In the genomic region with DNA sequence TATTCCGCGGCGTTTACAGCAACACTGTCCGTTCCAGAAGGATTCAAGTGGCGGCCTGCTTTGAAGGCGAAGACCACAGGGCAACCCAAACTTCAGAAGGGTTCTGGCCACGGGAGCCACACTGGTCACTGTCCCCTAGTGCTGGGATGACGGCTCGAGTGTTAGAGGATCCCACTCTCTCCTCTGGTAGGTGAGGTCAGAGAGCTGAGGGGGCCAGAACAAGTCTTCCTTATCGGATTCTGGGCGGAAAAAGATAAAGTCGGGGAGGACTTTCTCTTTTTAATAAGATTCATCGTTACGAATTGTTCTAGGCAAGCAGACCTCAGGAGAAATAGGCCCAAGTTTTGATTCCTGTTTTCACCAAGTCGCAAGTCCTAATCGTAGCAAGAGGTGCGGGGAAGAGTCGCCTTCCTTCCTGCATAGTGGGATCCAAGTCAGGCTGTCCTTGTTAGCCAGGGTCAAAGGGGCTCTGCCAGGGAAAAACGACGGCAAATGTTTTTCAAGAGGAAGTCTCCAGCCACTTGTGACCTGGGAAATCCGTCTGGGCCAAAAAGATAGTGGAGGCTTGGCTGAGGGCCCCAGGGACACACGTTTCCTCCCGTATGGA, we compare ENCODE assay signal across 8 cellular contexts. TPM values are rescaled to one million over a fixed set of nuclear protein-coding genes. Genes with fewer than 3 reads are reported as not detected.
DNase-seq lines count a peak whose midpoint lies in the region; ATAC-seq and TF ChIP-seq lines count a peak whose summit lies in the region.

No MANE protein-coding gene starts in this region.

- H3K79me1 ChIP-seq in mesenchymal stem cell (replicated peaks; ENCODE audit: low read length, poor library complexity, severe bottlenecking) = peaks cover 5% of the 10 kb centered on the region

- H3K23ac ChIP-seq in mesenchymal stem cell (ENCODE audit: low read length in 2 of 2) = no peak overlapping the region

- peak overlapping the region; percentile 96 for H2BK15ac ChIP-seq in mesenchymal stem cell (ENCODE audit: low read depth, poor library complexity, severe bottlenecking)

- H3K27ac ChIP-seq in RWPE1 (peak overlapping the region; percentile 94), cingulate gyrus (ENCODE audit: low read depth, low read length) (peak overlapping the region; percentile 98), mesenchymal stem cell (ENCODE audit: low read length, poor library complexity, severe bottlenecking) (peak overlapping the region; percentile 95), thymus (ENCODE audit: low read depth) (peak overlapping the region; percentile 100)

- H2BK5ac ChIP-seq in mesenchymal stem cell (ENCODE audit: low read depth, low read length, poor library complexity, severe bottlenecking) = peak overlapping the region; percentile 83

- DNase-seq in activated CD8-positive, alpha-beta memory T cell treated with anti-CD3 and anti-CD28 coated beads for 24 hours = peak; percentile 75
- DNase-seq in activated CD8-positive, alpha-beta memory T cell treated with anti-CD3 and anti-CD28 coated beads, Interleukin-2, amount 50 U/mL, for 4 hours = no peak
- DNase-seq in RWPE1 (ENCODE audit: low spot score) (no peak), mesenchymal stem cell (no peak), amniotic stem cell (lab: John Stamatoyannopoulos, UW) (no peak)

- H3K9ac ChIP-seq in mesenchymal stem cell (ENCODE audit: low read length) = peak overlapping the region; percentile 98

- TF ChIP-seq CTCF in RWPE1 (conservative IDR thresholded peaks at IDR 0.05; ENCODE audit: low read depth) = no peak

- POLR2A ChIA-PET in RWPE1 (lab: Yijun Ruan, JAX; ENCODE audit: low non-redundant PET) = interaction anchor here (0.6 to 1.0 kb wide), 2 partner anchors 8 to 143 kb away, joined by 3 read pairs; no protein-coding TSS in a partner anchor

- peaks cover 1% of the 10 kb centered on the region for H3K4me1 ChIP-seq in mesenchymal stem cell (ENCODE audit: control insufficient read depth, insufficient read depth, low read depth, low read length)
- peaks cover 12% of the 10 kb centered on the region for H3K4me1 ChIP-seq in thymus (ENCODE audit: control insufficient read depth, insufficient read depth, low read length)

- WGBS in mesenchymal stem cell = 71% methylated on average over 23 of the region's 23 CpGs
- 12% methylated on average over 23 of the region's 23 CpGs for WGBS in thymus

- peak overlapping the region; percentile 78 to 94 for H2BK12ac ChIP-seq in mesenchymal stem cell (ENCODE audit: low read length in 2 of 2)

- peak overlapping the region; percentile 58 for H2AFZ ChIP-seq in mesenchymal stem cell (ENCODE audit: low read depth, low read length)

- peak overlapping the region; percentile 40 for H2AK5ac ChIP-seq in mesenchymal stem cell (ENCODE audit: low read length, severe bottlenecking)

- CTCF ChIA-PET in RWPE1 (lab: Yijun Ruan, JAX) = interaction anchor here (0.5 to 1.8 kb wide), 20 partner anchors 13 to 430 kb away, joined by 3 to 17 read pairs (median 4); no protein-coding TSS in a partner anchor

- peak overlapping the region; percentile 56 for H3K4me2 ChIP-seq in mesenchymal stem cell (ENCODE audit: low read length, poor library complexity, severe bottlenecking)

- peak overlapping the region; percentile 91 for H4K8ac ChIP-seq in mesenchymal stem cell (ENCODE audit: low read length)

- ATAC-seq in GM18519 (IDR thresholded peaks at IDR 0.05; ENCODE audit: low FRiP score, unreplicated experiment) = no peak

- peak overlapping the region; percentile 9 to 86 for H3K4ac ChIP-seq in mesenchymal stem cell (ENCODE audit: low read depth in 1 of 2, low read length in 2 of 2)

- H3K4me3 ChIP-seq in mesenchymal stem cell (ENCODE audit: insufficient read depth in 1 of 2, low read depth in 1 of 2, low read length in 2 of 2) (peak overlapping the region; percentile 29 to 94), thymus (ENCODE audit: low read length) (peak overlapping the region; percentile 88)

- peak overlapping the region; percentile 89 for H2BK120ac ChIP-seq in mesenchymal stem cell (ENCODE audit: low read depth, low read length)

- no peak overlapping the region for H3K14ac ChIP-seq in mesenchymal stem cell (ENCODE audit: low read length in 2 of 2)

- H3K27me3 ChIP-seq in mesenchymal stem cell (ENCODE audit: control insufficient read depth in 1 of 2, insufficient read depth in 1 of 2, low read length in 2 of 2) = no peaks in the 10 kb centered on the region
- H3K27me3 ChIP-seq in thymus (ENCODE audit: control insufficient read depth, insufficient read depth) = no peaks in the 10 kb centered on the region

- H3K18ac ChIP-seq in mesenchymal stem cell (ENCODE audit: low read depth in 1 of 2, low read length in 2 of 2) = peak overlapping the region; percentile 7 to 72

- H4K91ac ChIP-seq in mesenchymal stem cell (ENCODE audit: low read length) = peak overlapping the region; percentile 85

- H3K9me3 ChIP-seq in mesenchymal stem cell (ENCODE audit: control insufficient read depth, low read length) (no peaks in the 10 kb centered on the region), thymus (ENCODE audit: control insufficient read depth) (no peaks in the 10 kb centered on the region)

- H3K36me3 ChIP-seq in mesenchymal stem cell (ENCODE audit: control insufficient read depth in 1 of 2, insufficient read depth in 2 of 2, low read depth in 1 of 2, low read length in 2 of 2) (peaks cover 2 to 12% of the 10 kb centered on the region in 2 experiments), thymus (ENCODE audit: control insufficient read depth, insufficient read depth) (peaks cover 6% of the 10 kb centered on the region)

RNA-seq across cellular contexts. Expression of a gene that starts 0.9 kb away (rescaled TPM):
- polyA plus RNA-seq in mesenchymal stem cell (2013, experiment 1 of 2) = 689 TPM
- 719 TPM for polyA plus RNA-seq in mesenchymal stem cell (2013, experiment 2 of 2)
- polyA plus RNA-seq in thymus = 747 TPM

RNA-seq across cellular contexts. Expression of a gene that starts 15.2 kb away (rescaled TPM):
- polyA plus RNA-seq in mesenchymal stem cell (2013, experiment 1 of 2) = 460 TPM
- 471 TPM for polyA plus RNA-seq in mesenchymal stem cell (2013, experiment 2 of 2)
- 505 TPM for polyA plus RNA-seq in thymus

RNA-seq across cellular contexts. Expression of a gene that starts 27.0 kb away (rescaled TPM):
- 0.11 TPM for polyA plus RNA-seq in mesenchymal stem cell (2013, experiment 1 of 2)
- polyA plus RNA-seq in mesenchymal stem cell (2013, experiment 2 of 2) = 0.03 TPM
- 3.3 TPM for polyA plus RNA-seq in thymus
